In the genomic region with DNA sequence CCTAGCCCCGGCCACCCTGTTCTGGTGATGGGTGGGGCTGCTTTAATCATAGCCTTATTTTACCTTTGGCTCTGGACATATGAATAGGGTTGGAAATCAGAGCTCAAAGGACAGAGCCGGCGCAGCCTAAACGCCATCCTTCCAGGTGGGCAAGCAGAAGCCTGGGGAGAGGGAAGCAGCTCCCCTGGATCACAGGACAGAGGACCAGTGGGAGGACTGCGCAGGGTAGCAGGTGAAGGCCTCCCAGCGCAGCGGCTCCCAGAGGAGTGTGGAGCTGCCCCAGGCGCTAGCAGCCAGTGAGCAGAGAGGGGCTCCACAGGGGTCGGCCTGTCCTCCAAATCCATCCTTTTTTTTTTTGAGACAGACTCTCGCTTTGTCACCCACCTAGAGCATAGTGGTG, we compare ENCODE assay signal across 7 cellular contexts.
"Had no signal": no experiment of that assay in that cellular context is flagged by ENCODE, and none has a peak within 500 bp of the region (broad histone marks: within the 10 kb centered on the region; RNA-seq: fewer than 3 reads in every experiment).

No MANE protein-coding gene starts in this region.

- H3K36me3 ChIP-seq: adrenal gland, Peyer's patch, SJSA1 had no signal

- H3K4me3 ChIP-seq: adrenal gland, Peyer's patch, SJSA1 had no signal

- H3K27me3 ChIP-seq: Peyer's patch, SJSA1 had no signal

- H3K4me3 Mint-ChIP-seq: activated CD8-positive, alpha-beta T cell treated with anti-CD3 and anti-CD28 coated beads for 36 hours; activated naive CD8-positive, alpha-beta T cell treated with anti-CD3 and anti-CD28 coated beads, Interleukin-2, amount 10 ng/mL, durations not matched to agents 7 days and 5 days; T-helper 2 cell treated with Interferon-gamma antibody and Interleukin-4, amounts not matched to agents 5 μg/mL and 100 μg/mL, for 36 hours had no signal

- H3K27ac ChIP-seq: adrenal gland, Peyer's patch, SJSA1 had no signal

- DNase-seq: NCI-H1436 had no signal

- H3K9me3 Mint-ChIP-seq: activated CD8-positive, alpha-beta T cell treated with anti-CD3 and anti-CD28 coated beads for 36 hours had no signal

- H3K9me3 ChIP-seq: adrenal gland, Peyer's patch had no signal

- H3K27ac Mint-ChIP-seq: activated CD8-positive, alpha-beta T cell treated with anti-CD3 and anti-CD28 coated beads for 36 hours; activated naive CD8-positive, alpha-beta T cell treated with anti-CD3 and anti-CD28 coated beads, Interleukin-2, amount 10 ng/mL, durations not matched to agents 7 days and 5 days; T-helper 2 cell treated with Interferon-gamma antibody and Interleukin-4, amounts not matched to agents 5 μg/mL and 100 μg/mL, for 36 hours had no signal

- H3K4me1 ChIP-seq: adrenal gland had no signal

- H3K36me3 Mint-ChIP-seq: activated naive CD8-positive, alpha-beta T cell treated with anti-CD3 and anti-CD28 coated beads, Interleukin-2, amount 10 ng/mL, durations not matched to agents 7 days and 5 days had no signal
